Comparison of ENCODE assay signal across 1 cellular context in genomic region chr17:57751971-57752905, GRCh38.
TF ChIP-seq lines count a peak whose summit lies in the region.

No MANE protein-coding gene starts in this region.

TF ChIP-seq in SK-N-SH, 30 proteins besides CTCF, POLR2A, EP300 and RAD21 (continued from another document):
- no peak for TF ChIP-seq ELF1 (IDR thresholded peaks at IDR 0.05)
- peak; percentile 58; the same call in 1 of the 2 replicates for TF ChIP-seq RCOR1 (IDR thresholded peaks at IDR 0.05; ENCODE audit: low read length)
- TF ChIP-seq, protein P1, sequence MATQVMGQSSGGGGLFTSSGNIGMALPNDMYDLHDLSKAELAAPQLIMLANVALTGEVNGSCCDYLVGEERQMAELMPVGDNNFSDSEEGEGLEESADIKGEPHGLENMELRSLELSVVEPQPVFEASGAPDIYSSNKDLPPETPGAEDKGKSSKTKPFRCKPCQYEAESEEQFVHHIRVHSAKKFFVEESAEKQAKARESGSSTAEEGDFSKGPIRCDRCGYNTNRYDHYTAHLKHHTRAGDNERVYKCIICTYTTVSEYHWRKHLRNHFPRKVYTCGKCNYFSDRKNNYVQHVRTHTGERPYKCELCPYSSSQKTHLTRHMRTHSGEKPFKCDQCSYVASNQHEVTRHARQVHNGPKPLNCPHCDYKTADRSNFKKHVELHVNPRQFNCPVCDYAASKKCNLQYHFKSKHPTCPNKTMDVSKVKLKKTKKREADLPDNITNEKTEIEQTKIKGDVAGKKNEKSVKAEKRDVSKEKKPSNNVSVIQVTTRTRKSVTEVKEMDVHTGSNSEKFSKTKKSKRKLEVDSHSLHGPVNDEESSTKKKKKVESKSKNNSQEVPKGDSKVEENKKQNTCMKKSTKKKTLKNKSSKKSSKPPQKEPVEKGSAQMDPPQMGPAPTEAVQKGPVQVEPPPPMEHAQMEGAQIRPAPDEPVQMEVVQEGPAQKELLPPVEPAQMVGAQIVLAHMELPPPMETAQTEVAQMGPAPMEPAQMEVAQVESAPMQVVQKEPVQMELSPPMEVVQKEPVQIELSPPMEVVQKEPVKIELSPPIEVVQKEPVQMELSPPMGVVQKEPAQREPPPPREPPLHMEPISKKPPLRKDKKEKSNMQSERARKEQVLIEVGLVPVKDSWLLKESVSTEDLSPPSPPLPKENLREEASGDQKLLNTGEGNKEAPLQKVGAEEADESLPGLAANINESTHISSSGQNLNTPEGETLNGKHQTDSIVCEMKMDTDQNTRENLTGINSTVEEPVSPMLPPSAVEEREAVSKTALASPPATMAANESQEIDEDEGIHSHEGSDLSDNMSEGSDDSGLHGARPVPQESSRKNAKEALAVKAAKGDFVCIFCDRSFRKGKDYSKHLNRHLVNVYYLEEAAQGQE (IDR thresholded peaks at IDR 0.05; ENCODE audit: low read depth, low read length): no peak
- no peak for TF ChIP-seq USF2 (IDR thresholded peaks at IDR 0.05; ENCODE audit: borderline replicate concordance, low read depth, low read length)
- no peak for TF ChIP-seq RXRA (IDR thresholded peaks at IDR 0.05; ENCODE audit: borderline replicate concordance, low read depth)
- TF ChIP-seq USF1 (IDR thresholded peaks at IDR 0.05; ENCODE audit: borderline replicate concordance, low read depth): no peak
- peak; percentile 19; the same call in 1 of the 2 replicates for TF ChIP-seq FOXJ3 (CRISPR knock-in tag; IDR thresholded peaks at IDR 0.05)
